Comparison of ENCODE assay signal across 16 cellular contexts in the genomic region with DNA sequence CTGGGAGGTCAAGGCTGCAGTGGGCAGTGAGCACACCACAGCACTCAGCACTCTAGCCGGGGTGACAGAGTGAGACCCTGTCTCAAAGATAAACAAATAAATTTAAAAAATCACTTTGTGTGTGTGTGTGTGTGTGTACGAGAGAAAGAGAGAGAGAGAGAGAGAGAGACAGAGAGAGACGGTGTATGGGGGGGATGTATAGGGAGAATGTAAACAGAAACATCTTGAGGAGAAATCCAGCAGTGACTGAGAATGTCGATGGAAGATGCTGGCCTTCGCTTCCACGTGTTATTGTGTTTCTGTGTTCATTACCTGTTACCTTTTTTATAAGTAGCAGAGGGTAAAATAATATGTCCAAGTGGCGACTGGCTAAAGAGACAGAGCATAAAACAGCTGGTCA. TPM values are rescaled to one million over a fixed set of nuclear protein-coding genes. Genes with fewer than 3 reads are reported as not detected.
DNase-seq lines count a peak whose midpoint lies in the region; ATAC-seq and TF ChIP-seq lines count a peak whose summit lies in the region.
"Had no signal": no experiment of that assay in that cellular context is flagged by ENCODE, and none has a peak within 500 bp of the region (broad histone marks: within the 10 kb centered on the region; RNA-seq: fewer than 3 reads in every experiment).

No MANE protein-coding gene starts in this region.

- H3K27ac ChIP-seq in HUES48 (ENCODE audit: low read depth, low read length) (peak overlapping the region; percentile 81), SJSA1 (peak overlapping the region; percentile 83), tibial nerve (no peak overlapping the region)

- H3K9me3 Mint-ChIP-seq in dendritic cell treated with granulocyte-macrophage colony-stimulating factor and Interleukin-4, amounts not matched to agents 40 ng/mL and 50 ng/mL, for 4 days, result no peaks in the 10 kb centered on the region
- H3K9me3 Mint-ChIP-seq: CD4-positive, alpha-beta T cell had no signal

- H3K4me3 Mint-ChIP-seq in dendritic cell treated with granulocyte-macrophage colony-stimulating factor and Interleukin-4, amounts not matched to agents 40 ng/mL and 50 ng/mL, for 4 days, result no peak overlapping the region
- H3K4me3 Mint-ChIP-seq: B cell; CD4-positive, alpha-beta T cell had no signal

- H3K36me3 Mint-ChIP-seq in dendritic cell treated with granulocyte-macrophage colony-stimulating factor and Interleukin-4, amounts not matched to agents 40 ng/mL and 50 ng/mL, for 4 days (ENCODE audit: low read depth), result no peaks in the 10 kb centered on the region

- H3K9me3 ChIP-seq in HUES48 (ENCODE audit: control insufficient read depth, insufficient read depth, low read length) (no peaks in the 10 kb centered on the region), SJSA1 (replicated peaks) (no peaks in the 10 kb centered on the region), tibial nerve (no peaks in the 10 kb centered on the region)

- H3K4me3 ChIP-seq in HUES48 (ENCODE audit: low read depth, low read length) (no peak overlapping the region), SJSA1 (no peak overlapping the region), tibial nerve (no peak overlapping the region)
- H3K4me3 ChIP-seq: GM12878, K562 had no signal

- no peaks in the 10 kb centered on the region for H3K36me3 ChIP-seq in HUES48 (ENCODE audit: control insufficient read depth, insufficient read depth, low read length)
- H3K36me3 ChIP-seq in SJSA1, result no peaks in the 10 kb centered on the region
- no peaks in the 10 kb centered on the region for H3K36me3 ChIP-seq in tibial nerve

- peak overlapping the region; percentile 26 for H3K27ac Mint-ChIP-seq in dendritic cell treated with granulocyte-macrophage colony-stimulating factor and Interleukin-4, amounts not matched to agents 40 ng/mL and 50 ng/mL, for 4 days
- H3K27ac Mint-ChIP-seq: B cell; CD4-positive, alpha-beta T cell had no signal

- no peak overlapping the region; the same call in 1 of the 2 replicates for H3K9ac ChIP-seq in HUES48 (ENCODE audit: low read depth, low read length)
- H3K9ac ChIP-seq: GM23248 had no signal

- no peak for TF ChIP-seq CTCF in tibial nerve (IDR thresholded peaks at IDR 0.05)

- ATAC-seq in HG02981 (IDR thresholded peaks at IDR 0.05; ENCODE audit: unreplicated experiment) (no peak), HG03139 (IDR thresholded peaks at IDR 0.05; ENCODE audit: unreplicated experiment) (no peak)
- ATAC-seq: GM12878, K562 had no signal

- TF ChIP-seq POLR2A in tibial nerve (IDR thresholded peaks at IDR 0.05), result no peak

- peaks cover 34% of the 10 kb centered on the region for H3K4me1 Mint-ChIP-seq in dendritic cell treated with granulocyte-macrophage colony-stimulating factor and Interleukin-4, amounts not matched to agents 40 ng/mL and 50 ng/mL, for 4 days (ENCODE audit: low read depth)

- TF ChIP-seq EP300 in tibial nerve (IDR thresholded peaks at IDR 0.05), result no peak

- H3K27me3 ChIP-seq in HUES48 (ENCODE audit: control insufficient read depth, insufficient read depth, low read length) (no peaks in the 10 kb centered on the region), SJSA1 (replicated peaks) (no peaks in the 10 kb centered on the region), tibial nerve (no peaks in the 10 kb centered on the region)

- no peaks in the 10 kb centered on the region for H3K27me3 Mint-ChIP-seq in dendritic cell treated with granulocyte-macrophage colony-stimulating factor and Interleukin-4, amounts not matched to agents 40 ng/mL and 50 ng/mL, for 4 days
- H3K27me3 Mint-ChIP-seq: B cell; CD4-positive, alpha-beta T cell had no signal

- intact Hi-C loops in dendritic cell treated with granulocyte-macrophage colony-stimulating factor and Interleukin-4, amounts not matched to agents 40 ng/mL and 50 ng/mL, for 4 days (cut with micrococcal nuclease), result no loop called here
- intact Hi-C loops in head of caudate nucleus (cut with DNase I), result no loop called here

- H3K4me1 ChIP-seq in HUES48 (ENCODE audit: control insufficient read depth, insufficient read depth, low read length), result peaks cover 48% of the 10 kb centered on the region
- peaks cover 29% of the 10 kb centered on the region for H3K4me1 ChIP-seq in SJSA1 (replicated peaks)
- peaks cover 0 to 18% (median 5%) of the 10 kb centered on the region in 4 donors for H3K4me1 ChIP-seq in tibial nerve

- 87 to 88% methylated on average over 7 of the region's 7 CpGs for WGBS in tibial nerve, 2 donors

- DNase-seq in SJSA1 (ENCODE audit: low read depth in 1 of 2, low spot score in 2 of 2), result no peak
- no peak for DNase-seq in head of caudate nucleus
- no peak for DNase-seq in tibial nerve (ENCODE audit: low spot score in 2 of 2)
- DNase-seq: C1 segment of cervical spinal cord; Calu3; CD4-positive, alpha-beta T cell; DMS 273 treated with DMSO at 0.1 percent for 48 hours; GM23248; HCEC 1CT had no signal

RNA-seq across cellular contexts. Expression of gene RBPJ, which starts 23.6 kb away (rescaled TPM):
- 34.5 and 96.6 TPM in 2 replicates for total RNA-seq in SJSA1 (2014; rRNA removed; shearing (Covaris generic))
- total RNA-seq in tibial nerve, result 10 to 100 TPM; 67.1 to 80.2 (median 76.5) TPM

Comparison
In these comparisons a context has a peak if more than half of its experiments do, and no peak if none do; other contexts are left out.
1. H3K27ac ChIP-seq: peak in HUES48 (single experiment) and SJSA1 (single experiment); none in tibial nerve (0 of 4).